ENCODE assay signal across 1 cellular context in the genomic region with DNA sequence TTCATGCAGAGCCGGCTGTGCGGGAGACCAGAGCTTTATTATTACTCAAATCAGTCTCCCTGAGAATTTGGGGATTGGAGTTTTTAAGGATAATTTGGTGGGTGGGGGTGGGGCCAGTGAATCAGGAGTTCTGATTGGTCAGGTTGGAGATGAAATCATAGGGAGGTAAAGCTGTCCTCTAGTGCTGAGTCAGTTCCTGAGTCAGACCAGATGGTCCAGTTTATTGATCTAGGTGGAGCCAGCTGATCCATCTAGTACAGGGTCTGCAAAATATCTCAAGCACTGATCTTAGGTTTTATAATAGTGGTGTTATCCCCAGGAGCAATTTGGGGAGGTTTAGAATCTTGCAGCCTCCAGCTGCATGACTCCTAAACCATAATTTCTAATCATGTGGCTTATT.
TF ChIP-seq lines count a peak whose summit lies in the region.
"Not testable (repeated sequence)": the region's sequence is repeated elsewhere in the genome, so short reads cannot be mapped to it uniquely, and the experiment has no call there.

No MANE protein-coding gene starts in this region.

TF ChIP-seq in K562, 482 proteins besides CTCF, POLR2A, EP300 and RAD21 (continued from another document):
- TF ChIP-seq JUND (IDR thresholded peaks at IDR 0.05; ENCODE audit: borderline replicate concordance, low read depth, low read length): not testable (repeated sequence)
- TF ChIP-seq JUND (tag; IDR thresholded peaks at IDR 0.05; ENCODE audit: borderline replicate concordance, low read depth, low read length) (peak; percentile 54; the same call in 1 of the 3 replicates), MAFK (IDR thresholded peaks at IDR 0.05; ENCODE audit: low read length) (peak; percentile 11; the same call in 1 of the 2 replicates), FOSL1 (tag; conservative IDR thresholded peaks at IDR 0.05) (peak; percentile 56), ZNF316 (IDR thresholded peaks at IDR 0.05) (peak; percentile 78)
